1 cellular context compared by ENCODE assay signal in genomic region chr13:42225051-42225450, GRCh38.
TF ChIP-seq lines count a peak whose summit lies in the region.

No MANE protein-coding gene starts in this region.

TF ChIP-seq in K562, 482 proteins besides CTCF, POLR2A, EP300 and RAD21 (continued from another document and continues in another):
- TF ChIP-seq, protein P1, sequence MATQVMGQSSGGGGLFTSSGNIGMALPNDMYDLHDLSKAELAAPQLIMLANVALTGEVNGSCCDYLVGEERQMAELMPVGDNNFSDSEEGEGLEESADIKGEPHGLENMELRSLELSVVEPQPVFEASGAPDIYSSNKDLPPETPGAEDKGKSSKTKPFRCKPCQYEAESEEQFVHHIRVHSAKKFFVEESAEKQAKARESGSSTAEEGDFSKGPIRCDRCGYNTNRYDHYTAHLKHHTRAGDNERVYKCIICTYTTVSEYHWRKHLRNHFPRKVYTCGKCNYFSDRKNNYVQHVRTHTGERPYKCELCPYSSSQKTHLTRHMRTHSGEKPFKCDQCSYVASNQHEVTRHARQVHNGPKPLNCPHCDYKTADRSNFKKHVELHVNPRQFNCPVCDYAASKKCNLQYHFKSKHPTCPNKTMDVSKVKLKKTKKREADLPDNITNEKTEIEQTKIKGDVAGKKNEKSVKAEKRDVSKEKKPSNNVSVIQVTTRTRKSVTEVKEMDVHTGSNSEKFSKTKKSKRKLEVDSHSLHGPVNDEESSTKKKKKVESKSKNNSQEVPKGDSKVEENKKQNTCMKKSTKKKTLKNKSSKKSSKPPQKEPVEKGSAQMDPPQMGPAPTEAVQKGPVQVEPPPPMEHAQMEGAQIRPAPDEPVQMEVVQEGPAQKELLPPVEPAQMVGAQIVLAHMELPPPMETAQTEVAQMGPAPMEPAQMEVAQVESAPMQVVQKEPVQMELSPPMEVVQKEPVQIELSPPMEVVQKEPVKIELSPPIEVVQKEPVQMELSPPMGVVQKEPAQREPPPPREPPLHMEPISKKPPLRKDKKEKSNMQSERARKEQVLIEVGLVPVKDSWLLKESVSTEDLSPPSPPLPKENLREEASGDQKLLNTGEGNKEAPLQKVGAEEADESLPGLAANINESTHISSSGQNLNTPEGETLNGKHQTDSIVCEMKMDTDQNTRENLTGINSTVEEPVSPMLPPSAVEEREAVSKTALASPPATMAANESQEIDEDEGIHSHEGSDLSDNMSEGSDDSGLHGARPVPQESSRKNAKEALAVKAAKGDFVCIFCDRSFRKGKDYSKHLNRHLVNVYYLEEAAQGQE (CRISPR knock-in tag; IDR thresholded peaks at IDR 0.05; ENCODE audit: low read depth), result no peak
- TF ChIP-seq SREBF2 (CRISPR knock-in tag; IDR thresholded peaks at IDR 0.05) (no peak), RCOR1 (IDR thresholded peaks at IDR 0.05; ENCODE audit: borderline replicate concordance in 1 of 2, low read depth in 2 of 2, low read length in 2 of 2) (no peak), CEBPB (tag; IDR thresholded peaks at IDR 0.05) (peak; percentile 45; the same call in 1 of the 2 replicates), HLTF (IDR thresholded peaks at IDR 0.05) (no peak), ZNF274 (IDR thresholded peaks at IDR 0.05; ENCODE audit: borderline replicate concordance, low read depth, low read length) (no peak), KLF1 (tag; IDR thresholded peaks at IDR 0.05) (no peak), TEAD4 (IDR thresholded peaks at IDR 0.05; ENCODE audit: low read length) (peak; percentile 30; the same call in 1 of the 2 replicates), TEAD4 (CRISPR knock-in tag; IDR thresholded peaks at IDR 0.05; ENCODE audit: borderline replicate concordance) (no peak), ZBTB1 (CRISPR knock-in tag; IDR thresholded peaks at IDR 0.05; ENCODE audit: borderline replicate concordance, low read depth) (no peak), ZNF121 (CRISPR knock-in tag; conservative IDR thresholded peaks at IDR 0.05) (peak; percentile 90), ZKSCAN3 (CRISPR knock-in tag; IDR thresholded peaks at IDR 0.05) (no peak), KLF16 (IDR thresholded peaks at IDR 0.05) (no peak), JUND (IDR thresholded peaks at IDR 0.05; ENCODE audit: borderline replicate concordance, low read depth, low read length) (0 out of 2 replicates have a peak, but pooled peaks have one; percentile 32), JUND (tag; IDR thresholded peaks at IDR 0.05; ENCODE audit: borderline replicate concordance, low read depth, low read length) (no peak), ZNF24 (IDR thresholded peaks at IDR 0.05) (no peak), ARID1B (IDR thresholded peaks at IDR 0.05) (peak; percentile 67), ZNF263 (CRISPR knock-in tag; IDR thresholded peaks at IDR 0.05; ENCODE audit: borderline replicate concordance) (no peak), SOX6 (IDR thresholded peaks at IDR 0.05) (no peak), EWSR1 (IDR thresholded peaks at IDR 0.05; ENCODE audit: borderline replicate concordance, low read depth, partially characterized antibody) (no peak), RNF2 (IDR thresholded peaks at IDR 0.05) (no peak), ATF7 (IDR thresholded peaks at IDR 0.05) (0 out of 2 replicates have a peak, but pooled peaks have one; percentile 38), CBX5 (IDR thresholded peaks at IDR 0.05; ENCODE audit: borderline replicate concordance, low read depth) (no peak), HDGF (IDR thresholded peaks at IDR 0.05) (no peak), CAMTA2 (CRISPR knock-in tag; conservative IDR thresholded peaks at IDR 0.05) (no peak), PHF21A (IDR thresholded peaks at IDR 0.05; ENCODE audit: borderline replicate concordance, low read depth) (no peak), PRPF4 (IDR thresholded peaks at IDR 0.05; ENCODE audit: insufficient read depth, low read depth, low read length, poor library complexity, severe bottlenecking) (no peak), CEBPZ (IDR thresholded peaks at IDR 0.05; ENCODE audit: borderline replicate concordance, low read depth, low read length) (no peak), TRIM24 (IDR thresholded peaks at IDR 0.05) (peak; percentile 43 to 50; a peak in 3 of 4 replicates), CBFA2T3 (IDR thresholded peaks at IDR 0.05) (peak; percentile 32; the same call in 1 of the 2 replicates), BCOR (IDR thresholded peaks at IDR 0.05) (peak; percentile 41; the same call in 1 of the 2 replicates), ZNF717 (CRISPR knock-in tag; IDR thresholded peaks at IDR 0.05) (no peak), RFX7 (CRISPR knock-in tag; IDR thresholded peaks at IDR 0.05) (no peak), TBP (optimal IDR thresholded peaks at IDR 0.05; ENCODE audit: low read depth, low read length) (no peak), ZNF79 (CRISPR knock-in tag; IDR thresholded peaks at IDR 0.05; ENCODE audit: low read depth) (no peak), OTX1 (CRISPR knock-in tag; IDR thresholded peaks at IDR 0.05) (no peak), NRF1 (conservative IDR thresholded peaks at IDR 0.05 in 1 of 2, IDR thresholded peaks at IDR 0.05 in 1 of 2) (no peak), NFYB (IDR thresholded peaks at IDR 0.05; ENCODE audit: extremely low read depth, insufficient read length) (no peak), ZBTB34 (CRISPR knock-in tag; IDR thresholded peaks at IDR 0.05) (no peak)
- TF ChIP-seq, protein P2, sequence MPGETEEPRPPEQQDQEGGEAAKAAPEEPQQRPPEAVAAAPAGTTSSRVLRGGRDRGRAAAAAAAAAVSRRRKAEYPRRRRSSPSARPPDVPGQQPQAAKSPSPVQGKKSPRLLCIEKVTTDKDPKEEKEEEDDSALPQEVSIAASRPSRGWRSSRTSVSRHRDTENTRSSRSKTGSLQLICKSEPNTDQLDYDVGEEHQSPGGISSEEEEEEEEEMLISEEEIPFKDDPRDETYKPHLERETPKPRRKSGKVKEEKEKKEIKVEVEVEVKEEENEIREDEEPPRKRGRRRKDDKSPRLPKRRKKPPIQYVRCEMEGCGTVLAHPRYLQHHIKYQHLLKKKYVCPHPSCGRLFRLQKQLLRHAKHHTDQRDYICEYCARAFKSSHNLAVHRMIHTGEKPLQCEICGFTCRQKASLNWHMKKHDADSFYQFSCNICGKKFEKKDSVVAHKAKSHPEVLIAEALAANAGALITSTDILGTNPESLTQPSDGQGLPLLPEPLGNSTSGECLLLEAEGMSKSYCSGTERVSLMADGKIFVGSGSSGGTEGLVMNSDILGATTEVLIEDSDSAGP (CRISPR knock-in tag; IDR thresholded peaks at IDR 0.05), result no peak
- TF ChIP-seq, protein P3, sequence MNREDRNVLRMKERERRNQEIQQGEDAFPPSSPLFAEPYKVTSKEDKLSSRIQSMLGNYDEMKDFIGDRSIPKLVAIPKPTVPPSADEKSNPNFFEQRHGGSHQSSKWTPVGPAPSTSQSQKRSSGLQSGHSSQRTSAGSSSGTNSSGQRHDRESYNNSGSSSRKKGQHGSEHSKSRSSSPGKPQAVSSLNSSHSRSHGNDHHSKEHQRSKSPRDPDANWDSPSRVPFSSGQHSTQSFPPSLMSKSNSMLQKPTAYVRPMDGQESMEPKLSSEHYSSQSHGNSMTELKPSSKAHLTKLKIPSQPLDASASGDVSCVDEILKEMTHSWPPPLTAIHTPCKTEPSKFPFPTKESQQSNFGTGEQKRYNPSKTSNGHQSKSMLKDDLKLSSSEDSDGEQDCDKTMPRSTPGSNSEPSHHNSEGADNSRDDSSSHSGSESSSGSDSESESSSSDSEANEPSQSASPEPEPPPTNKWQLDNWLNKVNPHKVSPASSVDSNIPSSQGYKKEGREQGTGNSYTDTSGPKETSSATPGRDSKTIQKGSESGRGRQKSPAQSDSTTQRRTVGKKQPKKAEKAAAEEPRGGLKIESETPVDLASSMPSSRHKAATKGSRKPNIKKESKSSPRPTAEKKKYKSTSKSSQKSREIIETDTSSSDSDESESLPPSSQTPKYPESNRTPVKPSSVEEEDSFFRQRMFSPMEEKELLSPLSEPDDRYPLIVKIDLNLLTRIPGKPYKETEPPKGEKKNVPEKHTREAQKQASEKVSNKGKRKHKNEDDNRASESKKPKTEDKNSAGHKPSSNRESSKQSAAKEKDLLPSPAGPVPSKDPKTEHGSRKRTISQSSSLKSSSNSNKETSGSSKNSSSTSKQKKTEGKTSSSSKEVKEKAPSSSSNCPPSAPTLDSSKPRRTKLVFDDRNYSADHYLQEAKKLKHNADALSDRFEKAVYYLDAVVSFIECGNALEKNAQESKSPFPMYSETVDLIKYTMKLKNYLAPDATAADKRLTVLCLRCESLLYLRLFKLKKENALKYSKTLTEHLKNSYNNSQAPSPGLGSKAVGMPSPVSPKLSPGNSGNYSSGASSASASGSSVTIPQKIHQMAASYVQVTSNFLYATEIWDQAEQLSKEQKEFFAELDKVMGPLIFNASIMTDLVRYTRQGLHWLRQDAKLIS (CRISPR knock-in tag; IDR thresholded peaks at IDR 0.05), result no peak
- TF ChIP-seq, protein P4, sequence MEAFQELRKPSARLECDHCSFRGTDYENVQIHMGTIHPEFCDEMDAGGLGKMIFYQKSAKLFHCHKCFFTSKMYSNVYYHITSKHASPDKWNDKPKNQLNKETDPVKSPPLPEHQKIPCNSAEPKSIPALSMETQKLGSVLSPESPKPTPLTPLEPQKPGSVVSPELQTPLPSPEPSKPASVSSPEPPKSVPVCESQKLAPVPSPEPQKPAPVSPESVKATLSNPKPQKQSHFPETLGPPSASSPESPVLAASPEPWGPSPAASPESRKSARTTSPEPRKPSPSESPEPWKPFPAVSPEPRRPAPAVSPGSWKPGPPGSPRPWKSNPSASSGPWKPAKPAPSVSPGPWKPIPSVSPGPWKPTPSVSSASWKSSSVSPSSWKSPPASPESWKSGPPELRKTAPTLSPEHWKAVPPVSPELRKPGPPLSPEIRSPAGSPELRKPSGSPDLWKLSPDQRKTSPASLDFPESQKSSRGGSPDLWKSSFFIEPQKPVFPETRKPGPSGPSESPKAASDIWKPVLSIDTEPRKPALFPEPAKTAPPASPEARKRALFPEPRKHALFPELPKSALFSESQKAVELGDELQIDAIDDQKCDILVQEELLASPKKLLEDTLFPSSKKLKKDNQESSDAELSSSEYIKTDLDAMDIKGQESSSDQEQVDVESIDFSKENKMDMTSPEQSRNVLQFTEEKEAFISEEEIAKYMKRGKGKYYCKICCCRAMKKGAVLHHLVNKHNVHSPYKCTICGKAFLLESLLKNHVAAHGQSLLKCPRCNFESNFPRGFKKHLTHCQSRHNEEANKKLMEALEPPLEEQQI (IDR thresholded peaks at IDR 0.05), result no peak; the same call in 1 of the 2 replicates
- TF ChIP-seq, protein P5, sequence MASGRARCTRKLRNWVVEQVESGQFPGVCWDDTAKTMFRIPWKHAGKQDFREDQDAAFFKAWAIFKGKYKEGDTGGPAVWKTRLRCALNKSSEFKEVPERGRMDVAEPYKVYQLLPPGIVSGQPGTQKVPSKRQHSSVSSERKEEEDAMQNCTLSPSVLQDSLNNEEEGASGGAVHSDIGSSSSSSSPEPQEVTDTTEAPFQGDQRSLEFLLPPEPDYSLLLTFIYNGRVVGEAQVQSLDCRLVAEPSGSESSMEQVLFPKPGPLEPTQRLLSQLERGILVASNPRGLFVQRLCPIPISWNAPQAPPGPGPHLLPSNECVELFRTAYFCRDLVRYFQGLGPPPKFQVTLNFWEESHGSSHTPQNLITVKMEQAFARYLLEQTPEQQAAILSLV (tag; IDR thresholded peaks at IDR 0.05), result peak; percentile 34; the same call in 1 of the 2 replicates
- TF ChIP-seq, protein P6, sequence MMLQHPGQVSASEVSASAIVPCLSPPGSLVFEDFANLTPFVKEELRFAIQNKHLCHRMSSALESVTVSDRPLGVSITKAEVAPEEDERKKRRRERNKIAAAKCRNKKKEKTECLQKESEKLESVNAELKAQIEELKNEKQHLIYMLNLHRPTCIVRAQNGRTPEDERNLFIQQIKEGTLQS (IDR thresholded peaks at IDR 0.05), result peak; percentile 84
- TF ChIP-seq, protein P6 (CRISPR knock-in tag; conservative IDR thresholded peaks at IDR 0.05), result no peak
- TF ChIP-seq, protein P7, sequence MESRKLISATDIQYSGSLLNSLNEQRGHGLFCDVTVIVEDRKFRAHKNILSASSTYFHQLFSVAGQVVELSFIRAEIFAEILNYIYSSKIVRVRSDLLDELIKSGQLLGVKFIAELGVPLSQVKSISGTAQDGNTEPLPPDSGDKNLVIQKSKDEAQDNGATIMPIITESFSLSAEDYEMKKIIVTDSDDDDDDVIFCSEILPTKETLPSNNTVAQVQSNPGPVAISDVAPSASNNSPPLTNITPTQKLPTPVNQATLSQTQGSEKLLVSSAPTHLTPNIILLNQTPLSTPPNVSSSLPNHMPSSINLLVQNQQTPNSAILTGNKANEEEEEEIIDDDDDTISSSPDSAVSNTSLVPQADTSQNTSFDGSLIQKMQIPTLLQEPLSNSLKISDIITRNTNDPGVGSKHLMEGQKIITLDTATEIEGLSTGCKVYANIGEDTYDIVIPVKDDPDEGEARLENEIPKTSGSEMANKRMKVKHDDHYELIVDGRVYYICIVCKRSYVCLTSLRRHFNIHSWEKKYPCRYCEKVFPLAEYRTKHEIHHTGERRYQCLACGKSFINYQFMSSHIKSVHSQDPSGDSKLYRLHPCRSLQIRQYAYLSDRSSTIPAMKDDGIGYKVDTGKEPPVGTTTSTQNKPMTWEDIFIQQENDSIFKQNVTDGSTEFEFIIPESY (CRISPR knock-in tag; IDR thresholded peaks at IDR 0.05), result no peak
